ENCODE assay signal across 20 cellular contexts in genomic region chr9:90326219-90326618, GRCh38.
DNase-seq lines count a peak whose midpoint lies in the region; ATAC-seq, FAIRE-seq and TF ChIP-seq lines count a peak whose summit lies in the region.
"Had no signal": no experiment of that assay in that cellular context is flagged by ENCODE, and none has a peak within 500 bp of the region (broad histone marks: within the 10 kb centered on the region; RNA-seq: fewer than 3 reads in every experiment).

No MANE protein-coding gene starts in this region.

- no peak for TF ChIP-seq CTCF in HepG2 (CRISPR knock-in tag; IDR thresholded peaks at IDR 0.05)
- no peak for TF ChIP-seq CTCF in right lobe of liver (IDR thresholded peaks at IDR 0.05)
- no peak for TF ChIP-seq CTCF in bronchial epithelial cell (IDR thresholded peaks at IDR 0.05; ENCODE audit: insufficient read depth, low read length, severe bottlenecking)

- intact Hi-C loops in HepG2 (cut with micrococcal nuclease; ENCODE audit: unreplicated experiment) = no loop called here
- intact Hi-C loops in right lobe of liver (cut with DNase I) = no loop called here

- no peak for TF ChIP-seq EP300 in HepG2 (IDR thresholded peaks at IDR 0.05; ENCODE audit: low read depth in 2 of 2, low read length in 2 of 2)
- TF ChIP-seq EP300 in HepG2 (CRISPR knock-in tag; IDR thresholded peaks at IDR 0.05; ENCODE audit: borderline replicate concordance) = no peak

- H2AFZ ChIP-seq in HepG2 (ENCODE audit: low read length) = no peak overlapping the region

- TF ChIP-seq POLR2A in HepG2 (IDR thresholded peaks at IDR 0.05; ENCODE audit: insufficient read depth in 1 of 2, low read depth in 2 of 2, low read length in 2 of 2) (no peak), right lobe of liver (IDR thresholded peaks at IDR 0.05) (no peak)

- FAIRE-seq in HepG2 (lab: Jason Lieb, UNC) = no peak
- no peak for FAIRE-seq in bronchial epithelial cell (lab: Jason Lieb, UNC)

- no peaks in the 10 kb centered on the region for H4K20me1 ChIP-seq in HepG2 (ENCODE audit: insufficient read depth, low read length)
- H4K20me1 ChIP-seq: BLaER1 treated with 17β-estradiol and CSF1 and Interleukin-3, amounts not matched to agents 10 nM and 100 nM had no signal

- H3K9me3 ChIP-seq in HepG2 (ENCODE audit: low read length) (no peaks in the 10 kb centered on the region), right lobe of liver (no peaks in the 10 kb centered on the region)
- H3K9me3 ChIP-seq: BLaER1 treated with 17β-estradiol and CSF1 and Interleukin-3, amounts not matched to agents 10 nM and 100 nM; MG63 had no signal

- CTCF ChIA-PET in HepG2 (lab: Yijun Ruan, JAX; ENCODE audit: low intra/inter-chr PET ratio, low total read pairs) = no interaction called here

- H3K79me2 ChIP-seq in HepG2 (ENCODE audit: insufficient read depth, low read length) = no peaks in the 10 kb centered on the region

- in situ Hi-C loops in HepG2 (cut with HindIII; ENCODE audit: extremely low pct_ligation_motif_present, low pct_unique_long_range_greater_than_20kb) = no loop called here

- no peak overlapping the region for H3K27ac ChIP-seq in HepG2 (ENCODE audit: extremely low read length, insufficient read depth, low read length)
- no peak overlapping the region for H3K27ac ChIP-seq in right lobe of liver
- H3K27ac ChIP-seq: BLaER1 treated with 17β-estradiol and CSF1 and Interleukin-3, amounts not matched to agents 10 nM and 100 nM; VCaP had no signal

- no peak for TF ChIP-seq RAD21 in HepG2 (CRISPR knock-in tag; IDR thresholded peaks at IDR 0.05)

- BruUV-seq in HepG2 (replicated peaks; lab: Mats Ljungman, UMichigan) = no TSS peak

- DNase-seq in HepG2 (ENCODE audit: low spot score) = no peak
- DNase-seq in right lobe of liver = no peak
- peak; percentile 15 for DNase-seq in bronchial epithelial cell (ENCODE audit: low read depth)
- DNase-seq in iris pigment epithelial cell (ENCODE audit: low read depth) = peak; percentile 5
- DNase-seq in HK-2 (ENCODE audit: unreplicated experiment) = no peak
- DNase-seq in stimulated activated CD4-positive, alpha-beta T cell treated with anti-CD3 and anti-CD28 coated beads, Interleukin-15, amount 100 ng/mL, for 24 hours = no peak
- DNase-seq: activated CD4-positive, alpha-beta T cell treated with anti-CD3 and anti-CD28 coated beads, Interleukin-2, amount 50 U/mL, for 1 hour; activated naive CD8-positive, alpha-beta T cell treated with anti-CD3 and anti-CD28 coated beads, Interleukin-2, amount 50 U/mL, for 24 hours; GDM1; MG63; NCI-H146; nephron progenitor cell; PC-3; posterior cingulate gyrus; T-helper 17 cell had no signal

- H3K4me3 ChIP-seq in HepG2 (replicated peaks in 1 of 3; ENCODE audit: insufficient read depth in 1 of 3, low read depth in 2 of 3, low read length in 3 of 3) (no peak overlapping the region), right lobe of liver (no peak overlapping the region), bronchial epithelial cell (ENCODE audit: low read depth, low read length) (no peak overlapping the region)
- H3K4me3 ChIP-seq: BLaER1 treated with 17β-estradiol and CSF1 and Interleukin-3, amounts not matched to agents 10 nM and 100 nM; MG63 had no signal

- ATAC-seq in HepG2 (no peak), right lobe of liver (no peak), HG03135 (IDR thresholded peaks at IDR 0.05; ENCODE audit: unreplicated experiment) (no peak), HG02610 (IDR thresholded peaks at IDR 0.05; ENCODE audit: unreplicated experiment) (no peak)
- ATAC-seq: activated naive CD8-positive, alpha-beta T cell treated with anti-CD3 and anti-CD28 coated beads, Interleukin-2, amount 50 U/mL, for 24 hours; esophagus mucosa; PC-3; T-helper 17 cell had no signal

- POLR2A ChIA-PET in HepG2 (lab: Yijun Ruan, JAX) = no interaction called here

- WGBS in HepG2 (ENCODE audit: low lambda C conversion rate) = 31% methylated on average over 2 of the region's 2 CpGs
- 56% methylated on average over 2 of the region's 2 CpGs for WGBS in right lobe of liver (ENCODE audit: insufficient coverage, low coverage, low lambda C conversion rate, missing lambda C conversion rate)

- H3K36me3 ChIP-seq in HepG2 (replicated peaks in 1 of 2; ENCODE audit: control insufficient read depth in 1 of 2, insufficient read depth in 2 of 2, low read length in 2 of 2) (no peaks in the 10 kb centered on the region), right lobe of liver (no peaks in the 10 kb centered on the region), bronchial epithelial cell (ENCODE audit: control insufficient read depth, insufficient read depth, low read length) (no peaks in the 10 kb centered on the region)
- H3K36me3 ChIP-seq: BLaER1 treated with 17β-estradiol and CSF1 and Interleukin-3, amounts not matched to agents 10 nM and 100 nM; MG63 had no signal

- no peak overlapping the region for H3K4me2 ChIP-seq in HepG2 (ENCODE audit: low read depth, low read length)
- H3K4me2 ChIP-seq: BLaER1 treated with 17β-estradiol and CSF1 and Interleukin-3, amounts not matched to agents 10 nM and 100 nM had no signal

- no peak overlapping the region for H3K9ac ChIP-seq in HepG2 (ENCODE audit: insufficient read depth, low read depth, low read length)
- H3K9ac ChIP-seq: BLaER1 treated with 17β-estradiol and CSF1 and Interleukin-3, amounts not matched to agents 10 nM and 100 nM had no signal

- no peaks in the 10 kb centered on the region; a peak in 1 of 5 replicates for H3K27me3 ChIP-seq in HepG2 (ENCODE audit: control insufficient read depth in 1 of 2, insufficient read depth in 2 of 2, low read length in 2 of 2)
- no peaks in the 10 kb centered on the region for H3K27me3 ChIP-seq in right lobe of liver
- no peaks in the 10 kb centered on the region for H3K27me3 ChIP-seq in bronchial epithelial cell (ENCODE audit: control insufficient read depth, insufficient read depth, low read length)
- H3K27me3 ChIP-seq: BLaER1 treated with 17β-estradiol and CSF1 and Interleukin-3, amounts not matched to agents 10 nM and 100 nM; MG63 had no signal

- H3K4me1 ChIP-seq in HepG2 (ENCODE audit: insufficient read depth, low read length) (no peaks in the 10 kb centered on the region), right lobe of liver (no peaks in the 10 kb centered on the region)
- H3K4me1 ChIP-seq: BLaER1 treated with 17β-estradiol and CSF1 and Interleukin-3, amounts not matched to agents 10 nM and 100 nM had no signal

TF ChIP-seq in HepG2, 621 proteins besides CTCF, POLR2A, EP300 and RAD21:
- peak; percentile 63 to 74; a peak in 3 of 4 replicates for TF ChIP-seq MAFK (conservative IDR thresholded peaks at IDR 0.05 in 1 of 2, IDR thresholded peaks at IDR 0.05 in 1 of 2; ENCODE audit: low read length in 2 of 2)
- no peak for TF ChIP-seq HOXD1 (CRISPR knock-in tag; IDR thresholded peaks at IDR 0.05)
- peak; percentile 75 for TF ChIP-seq NFE2L2 (IDR thresholded peaks at IDR 0.05; ENCODE audit: low read length)
- peak; percentile 60; the same call in 1 of the 2 replicates for TF ChIP-seq MAFF (IDR thresholded peaks at IDR 0.05; ENCODE audit: low read depth, low read length)

Comparison
In these comparisons a context has a peak if more than half of its experiments do, and no peak if none do; other contexts are left out.
1. DNase-seq: peak in bronchial epithelial cell (single experiment) and iris pigment epithelial cell (single experiment); none in HepG2 (single experiment), right lobe of liver (0 of 3), HK-2 (single experiment) and stimulated activated CD4-positive, alpha-beta T cell treated with anti-CD3 and anti-CD28 coated beads, Interleukin-15, amount 100 ng/mL, for 24 hours (single experiment).